In genomic region chr19:51450730-51451307, GRCh38 we compare ENCODE assay signal across 16 cellular contexts.
A peak's percentile ranks its signal among the peaks of the same experiment; 100 is the strongest.
DNase-seq lines count a peak whose midpoint lies in the region; TF ChIP-seq lines count a peak whose summit lies in the region.
"Had no signal": no experiment of that assay in that cellular context is flagged by ENCODE, and none has a peak within 500 bp of the region (broad histone marks: within the 10 kb centered on the region; RNA-seq: fewer than 3 reads in every experiment).

No MANE protein-coding gene starts in this region.

- DNase-seq in stimulated activated naive CD4-positive, alpha-beta T cell treated with Interleukin-2 at 50 U/mL for 16 hours (lab: John Stamatoyannopoulos, UW), result peak; percentile 34
- no peak for DNase-seq in stimulated activated naive CD4-positive, alpha-beta T cell (lab: John Stamatoyannopoulos, UW)
- DNase-seq in activated T-helper 9 cell treated with anti-CD3 and anti-CD28 coated beads, Interleukin-2, amount 50 U/mL, for 16 hours (ENCODE audit: low read depth), result peak; percentile 19
- peak; percentile 48 to 56 for DNase-seq in stimulated activated CD4-positive, alpha-beta T cell treated with anti-CD3 and anti-CD28 coated beads, Interleukin-2, amount 100 ng/mL, for 24 hours
- DNase-seq in T1000 (lab: John Stamatoyannopoulos, UW) (no peak), erythroblast (lab: John Stamatoyannopoulos, UW) (no peak), amniotic stem cell (lab: John Stamatoyannopoulos, UW) (no peak)
- DNase-seq: CD8-positive, alpha-beta memory T cell; DMS53; H7; Karpas-422; left ventricle myocardium superior; NCI-H1092; NCI-H2081; NCI-H510A; small intestine had no signal

- no peak for TF ChIP-seq POLR2A in erythroblast (IDR thresholded peaks at IDR 0.05; ENCODE audit: low read length)

Comparison
In these comparisons a context has a peak if more than half of its experiments do, and no peak if none do; other contexts are left out.
1. DNase-seq: peak in stimulated activated naive CD4-positive, alpha-beta T cell treated with Interleukin-2 at 50 U/mL for 16 hours (single experiment), activated T-helper 9 cell treated with anti-CD3 and anti-CD28 coated beads, Interleukin-2, amount 50 U/mL, for 16 hours (single experiment) and stimulated activated CD4-positive, alpha-beta T cell treated with anti-CD3 and anti-CD28 coated beads, Interleukin-2, amount 100 ng/mL, for 24 hours (2 of 2); none in stimulated activated naive CD4-positive, alpha-beta T cell (0 of 6), T1000 (single experiment), erythroblast (0 of 2) and amniotic stem cell (single experiment).